Comparison of ENCODE assay signal across 16 cellular contexts in genomic region chr5:54704341-54704740, GRCh38.
"Had no signal": no experiment of that assay in that cellular context is flagged by ENCODE, and none has a peak within 500 bp of the region (broad histone marks: within the 10 kb centered on the region; RNA-seq: fewer than 3 reads in every experiment).

No MANE protein-coding gene starts in this region.

- DNase-seq: activated CD4-positive, alpha-beta memory T cell treated with anti-CD3 and anti-CD28 coated beads for 36 hours; activated CD4-positive, alpha-beta T cell treated with anti-CD3 and anti-CD28 coated beads for 1 hour; activated gamma-delta T cell; activated T-cell treated with anti-CD3 and anti-CD28 coated beads, Interleukin-2, amount 50 U/mL, for 48 hours; amygdala; endodermal cell; foreskin fibroblast; heart right ventricle; islet precursor cell; nephron progenitor cell; sigmoid colon; stimulated activated CD4-positive, alpha-beta T cell treated with anti-CD3 and anti-CD28 coated beads, Interleukin-2, amount 100 ng/mL, for 24 hours; stimulated activated naive CD4-positive, alpha-beta T cell; upper lobe of left lung had no signal

- H3K27me3 Mint-ChIP-seq: activated CD4-positive, alpha-beta memory T cell treated with anti-CD3 and anti-CD28 coated beads for 36 hours; activated naive CD8-positive, alpha-beta T cell; memory B cell had no signal

- H3K27ac Mint-ChIP-seq: activated CD4-positive, alpha-beta memory T cell treated with anti-CD3 and anti-CD28 coated beads for 36 hours; activated naive CD8-positive, alpha-beta T cell; endodermal cell; memory B cell had no signal

- H3K9me3 ChIP-seq: heart right ventricle, sigmoid colon, upper lobe of left lung had no signal

- H3K27me3 ChIP-seq: heart right ventricle, sigmoid colon, upper lobe of left lung had no signal

- H3K27ac ChIP-seq: upper lobe of left lung had no signal

- H3K4me3 Mint-ChIP-seq: activated CD4-positive, alpha-beta memory T cell treated with anti-CD3 and anti-CD28 coated beads for 36 hours; activated naive CD8-positive, alpha-beta T cell; endodermal cell; memory B cell; nephron progenitor cell had no signal

- H3K4me3 ChIP-seq: heart right ventricle, sigmoid colon, upper lobe of left lung had no signal

- H3K36me3 Mint-ChIP-seq: activated CD4-positive, alpha-beta memory T cell treated with anti-CD3 and anti-CD28 coated beads for 36 hours; activated naive CD8-positive, alpha-beta T cell; memory B cell had no signal

- H3K36me3 ChIP-seq: heart right ventricle, sigmoid colon, upper lobe of left lung had no signal

- H3K9me3 Mint-ChIP-seq: activated CD4-positive, alpha-beta memory T cell treated with anti-CD3 and anti-CD28 coated beads for 36 hours; endodermal cell; memory B cell; nephron progenitor cell had no signal
